ENCODE assay signal across 8 cellular contexts in genomic region chr20:58306421-58307261, GRCh38. TPM values are rescaled to one million over a fixed set of nuclear protein-coding genes. Genes with fewer than 3 reads are reported as not detected.
DNase-seq lines count a peak whose midpoint lies in the region; ATAC-seq, FAIRE-seq and TF ChIP-seq lines count a peak whose summit lies in the region.

No MANE protein-coding gene starts in this region.

- intact Hi-C loops in sciatic nerve (cut with DNase I) = no loop called here

- ATAC-seq in GM18508 (IDR thresholded peaks at IDR 0.05; ENCODE audit: insufficient read depth, unreplicated experiment) (peak; percentile 41), sciatic nerve (peak; percentile 7)

- FAIRE-seq in HTR-8/SVneo (lab: Jason Lieb, UNC) = peak; percentile 98

- no peak for TF ChIP-seq CTCF in cardiac fibroblast (IDR thresholded peaks at IDR 0.05; ENCODE audit: low read depth, low read length)

- no peak overlapping the region for H3K4me3 ChIP-seq in cardiac fibroblast (replicated peaks in 1 of 2; ENCODE audit: low read depth in 2 of 2, low read length in 2 of 2)

- peak; percentile 61 for DNase-seq in HTR-8/SVneo (ENCODE audit: insufficient read length, low spot score)
- DNase-seq in UCSD-AML1 (lab: John Stamatoyannopoulos, UW; ENCODE audit: unreplicated experiment) = peak; percentile 40
- peak; percentile 33 to 81 for DNase-seq in cardiac fibroblast (ENCODE audit: low read depth in 2 of 2)
- no peak for DNase-seq in sciatic nerve (ENCODE audit: low spot score)
- DNase-seq in cortex of kidney (lab: John Stamatoyannopoulos, UW) = no peak
- DNase-seq in NCI-H2107 treated with DMSO at 0.1 percent for 48 hours (lab: John Stamatoyannopoulos, UW; ENCODE audit: unreplicated experiment) = no peak
- DNase-seq in midbrain (lab: John Stamatoyannopoulos, UW) = no peak

RNA-seq across cellular contexts. Expression of gene RAB22A, which starts 2.9 kb away (rescaled TPM):
- 27.1 TPM for total RNA-seq in sciatic nerve

Comparison
In these comparisons a context has a peak if more than half of its experiments do, and no peak if none do; other contexts are left out.
1. DNase-seq: peak in HTR-8/SVneo (single experiment), UCSD-AML1 (single experiment) and cardiac fibroblast (2 of 2); none in sciatic nerve (single experiment), cortex of kidney (single experiment), NCI-H2107 treated with DMSO at 0.1 percent for 48 hours (single experiment) and midbrain (single experiment).